10 cellular contexts compared by ENCODE assay signal in genomic region chr5:172052454-172053236, GRCh38. TPM values are rescaled to one million over a fixed set of nuclear protein-coding genes. Genes with fewer than 3 reads are reported as not detected.
DNase-seq lines count a peak whose midpoint lies in the region; ATAC-seq and TF ChIP-seq lines count a peak whose summit lies in the region.
"Had no signal": no experiment of that assay in that cellular context is flagged by ENCODE, and none has a peak within 500 bp of the region (broad histone marks: within the 10 kb centered on the region; RNA-seq: fewer than 3 reads in every experiment).

No MANE protein-coding gene starts in this region.

- no peak for ATAC-seq in GM21723 (IDR thresholded peaks at IDR 0.05; ENCODE audit: unreplicated experiment)
- ATAC-seq in foreskin keratinocyte: no peak

- no peaks in the 10 kb centered on the region for H3F3A ChIP-seq in smooth muscle cell (ENCODE audit: low read depth)

- H3K4me2 ChIP-seq in smooth muscle cell: peak overlapping the region; percentile 8

- H2AFZ ChIP-seq in smooth muscle cell (ENCODE audit: low read depth): no peak overlapping the region

- H4K20me1 ChIP-seq in smooth muscle cell (ENCODE audit: low read depth): no peaks in the 10 kb centered on the region

- H3K9me3 ChIP-seq in smooth muscle cell (replicated peaks; ENCODE audit: low read depth): no peaks in the 10 kb centered on the region

- DNase-seq in GM04504 (ENCODE audit: low read depth) (peak; percentile 23), astrocyte of the hippocampus (ENCODE audit: low read depth, low spot score) (peak; percentile 93), hepatic stellate cell (ENCODE audit: low spot score) (peak; percentile 32), smooth muscle cell (lab: John Stamatoyannopoulos, UW; ENCODE audit: unreplicated experiment) (no peak), NCI-H526 treated with DMSO at 0.1 percent for 48 hours (lab: John Stamatoyannopoulos, UW) (no peak), coronary artery (ENCODE audit: low spot score) (no peak), foreskin keratinocyte (no peak)
- DNase-seq: naive B cell had no signal

- H3K4me1 ChIP-seq in smooth muscle cell (ENCODE audit: low read depth) (no peaks in the 10 kb centered on the region), foreskin keratinocyte (no peaks in the 10 kb centered on the region)

- TF ChIP-seq CTCF in smooth muscle cell (IDR thresholded peaks at IDR 0.05; ENCODE audit: borderline replicate concordance, insufficient read depth, poor library complexity, severe bottlenecking): peak; percentile 4
- TF ChIP-seq CTCF in coronary artery (IDR thresholded peaks at IDR 0.05): no peak
- no peak for TF ChIP-seq CTCF in foreskin keratinocyte (conservative IDR thresholded peaks at IDR 0.05)

- H3K36me3 ChIP-seq in smooth muscle cell (ENCODE audit: low read depth): no peaks in the 10 kb centered on the region

- H3K27ac ChIP-seq in smooth muscle cell (ENCODE audit: low read depth) (peak overlapping the region; percentile 51), coronary artery (peak overlapping the region in 1 of 2 donors; percentile 52), foreskin keratinocyte (no peak overlapping the region)
- H3K27ac ChIP-seq: epithelial cell of prostate had no signal

- H3K9ac ChIP-seq in smooth muscle cell (ENCODE audit: low read depth): no peak overlapping the region

- no peaks in the 10 kb centered on the region for H3K79me2 ChIP-seq in smooth muscle cell (ENCODE audit: low read depth)

- H3K4me3 ChIP-seq in smooth muscle cell (no peak overlapping the region), coronary artery (no peak overlapping the region)

- WGBS in smooth muscle cell (ENCODE audit: low lambda C conversion rate): 79% methylated on average over 19 of the region's 19 CpGs

- no peaks in the 10 kb centered on the region for H3K27me3 ChIP-seq in smooth muscle cell (ENCODE audit: low read depth)
- H3K27me3 ChIP-seq in foreskin keratinocyte: no peaks in the 10 kb centered on the region

RNA-seq across cellular contexts. Expression of gene FBXW11, which starts 46.2 kb away (rescaled TPM):
- total RNA-seq in smooth muscle cell (83.0 and 83.7 TPM in 2 replicates), foreskin keratinocyte (41.5 and 44.8 TPM in 2 replicates)
- polyA plus RNA-seq in smooth muscle cell (27.4 and 30.6 TPM in 2 replicates), foreskin keratinocyte (9.7 and 10.9 TPM in 2 replicates)

Comparison
In these comparisons a context has a peak if more than half of its experiments do, and no peak if none do; other contexts are left out.
1. DNase-seq: peak in GM04504 (single experiment), astrocyte of the hippocampus (single experiment) and hepatic stellate cell (single experiment); none in smooth muscle cell (single experiment), NCI-H526 treated with DMSO at 0.1 percent for 48 hours (single experiment), coronary artery (single experiment) and foreskin keratinocyte (0 of 2).